In genomic region chr9:135893104-135893503, GRCh38 we compare ENCODE assay signal across 1 cellular context.
TF ChIP-seq lines count a peak whose summit lies in the region.

No MANE protein-coding gene starts in this region.

TF ChIP-seq in K562, 482 proteins besides CTCF, POLR2A, EP300 and RAD21 (continued from another document):
- TF ChIP-seq MNT (conservative IDR thresholded peaks at IDR 0.05): no peak
- no peak for TF ChIP-seq DPF2 (IDR thresholded peaks at IDR 0.05)
- TF ChIP-seq ELF4 (CRISPR knock-in tag; IDR thresholded peaks at IDR 0.05): 0 out of 2 replicates have a peak, but pooled peaks have one; percentile 53
- TF ChIP-seq, protein P1, sequence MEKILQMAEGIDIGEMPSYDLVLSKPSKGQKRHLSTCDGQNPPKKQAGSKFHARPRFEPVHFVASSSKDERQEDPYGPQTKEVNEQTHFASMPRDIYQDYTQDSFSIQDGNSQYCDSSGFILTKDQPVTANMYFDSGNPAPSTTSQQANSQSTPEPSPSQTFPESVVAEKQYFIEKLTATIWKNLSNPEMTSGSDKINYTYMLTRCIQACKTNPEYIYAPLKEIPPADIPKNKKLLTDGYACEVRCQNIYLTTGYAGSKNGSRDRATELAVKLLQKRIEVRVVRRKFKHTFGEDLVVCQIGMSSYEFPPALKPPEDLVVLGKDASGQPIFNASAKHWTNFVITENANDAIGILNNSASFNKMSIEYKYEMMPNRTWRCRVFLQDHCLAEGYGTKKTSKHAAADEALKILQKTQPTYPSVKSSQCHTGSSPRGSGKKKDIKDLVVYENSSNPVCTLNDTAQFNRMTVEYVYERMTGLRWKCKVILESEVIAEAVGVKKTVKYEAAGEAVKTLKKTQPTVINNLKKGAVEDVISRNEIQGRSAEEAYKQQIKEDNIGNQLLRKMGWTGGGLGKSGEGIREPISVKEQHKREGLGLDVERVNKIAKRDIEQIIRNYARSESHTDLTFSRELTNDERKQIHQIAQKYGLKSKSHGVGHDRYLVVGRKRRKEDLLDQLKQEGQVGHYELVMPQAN (IDR thresholded peaks at IDR 0.05; ENCODE audit: borderline replicate concordance): no peak
- TF ChIP-seq ZNF778 (CRISPR knock-in tag; IDR thresholded peaks at IDR 0.05): no peak
- TF ChIP-seq TRIM24 (IDR thresholded peaks at IDR 0.05): peak in 1 of 2 experiments; percentile 35; a peak in 1 of 4 replicates
- no peak for TF ChIP-seq POLR2AphosphoS5 (IDR thresholded peaks at IDR 0.05; ENCODE audit: control insufficient read depth, insufficient read depth, low read depth, low read length)
- TF ChIP-seq, protein P2, sequence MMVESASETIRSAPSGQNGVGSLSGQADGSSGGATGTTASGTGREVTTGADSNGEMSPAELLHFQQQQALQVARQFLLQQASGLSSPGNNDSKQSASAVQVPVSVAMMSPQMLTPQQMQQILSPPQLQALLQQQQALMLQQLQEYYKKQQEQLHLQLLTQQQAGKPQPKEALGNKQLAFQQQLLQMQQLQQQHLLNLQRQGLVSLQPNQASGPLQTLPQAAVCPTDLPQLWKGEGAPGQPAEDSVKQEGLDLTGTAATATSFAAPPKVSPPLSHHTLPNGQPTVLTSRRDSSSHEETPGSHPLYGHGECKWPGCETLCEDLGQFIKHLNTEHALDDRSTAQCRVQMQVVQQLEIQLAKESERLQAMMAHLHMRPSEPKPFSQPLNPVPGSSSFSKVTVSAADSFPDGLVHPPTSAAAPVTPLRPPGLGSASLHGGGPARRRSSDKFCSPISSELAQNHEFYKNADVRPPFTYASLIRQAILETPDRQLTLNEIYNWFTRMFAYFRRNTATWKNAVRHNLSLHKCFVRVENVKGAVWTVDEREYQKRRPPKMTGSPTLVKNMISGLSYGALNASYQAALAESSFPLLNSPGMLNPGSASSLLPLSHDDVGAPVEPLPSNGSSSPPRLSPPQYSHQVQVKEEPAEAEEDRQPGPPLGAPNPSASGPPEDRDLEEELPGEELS (CRISPR knock-in tag; IDR thresholded peaks at IDR 0.05; ENCODE audit: borderline replicate concordance): no peak
- no peak for TF ChIP-seq ZNF584 (CRISPR knock-in tag; IDR thresholded peaks at IDR 0.05; ENCODE audit: low read depth)
- no peak for TF ChIP-seq BHLHE40 (IDR thresholded peaks at IDR 0.05; ENCODE audit: low read length)
- peak in 1 of 2 experiments; percentile 24; a peak in 1 of 4 replicates for TF ChIP-seq HDAC1 (IDR thresholded peaks at IDR 0.05)
- no peak for TF ChIP-seq MCM3 (IDR thresholded peaks at IDR 0.05)
- TF ChIP-seq, protein P3, sequence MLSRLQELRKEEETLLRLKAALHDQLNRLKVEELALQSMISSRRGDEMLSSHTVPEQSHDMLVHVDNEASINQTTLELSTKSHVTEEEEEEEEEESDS (CRISPR knock-in tag; IDR thresholded peaks at IDR 0.05): no peak
- peak; percentile 47; the same call in 1 of the 2 replicates for TF ChIP-seq KHSRP (IDR thresholded peaks at IDR 0.05)
- TF ChIP-seq, protein P4, sequence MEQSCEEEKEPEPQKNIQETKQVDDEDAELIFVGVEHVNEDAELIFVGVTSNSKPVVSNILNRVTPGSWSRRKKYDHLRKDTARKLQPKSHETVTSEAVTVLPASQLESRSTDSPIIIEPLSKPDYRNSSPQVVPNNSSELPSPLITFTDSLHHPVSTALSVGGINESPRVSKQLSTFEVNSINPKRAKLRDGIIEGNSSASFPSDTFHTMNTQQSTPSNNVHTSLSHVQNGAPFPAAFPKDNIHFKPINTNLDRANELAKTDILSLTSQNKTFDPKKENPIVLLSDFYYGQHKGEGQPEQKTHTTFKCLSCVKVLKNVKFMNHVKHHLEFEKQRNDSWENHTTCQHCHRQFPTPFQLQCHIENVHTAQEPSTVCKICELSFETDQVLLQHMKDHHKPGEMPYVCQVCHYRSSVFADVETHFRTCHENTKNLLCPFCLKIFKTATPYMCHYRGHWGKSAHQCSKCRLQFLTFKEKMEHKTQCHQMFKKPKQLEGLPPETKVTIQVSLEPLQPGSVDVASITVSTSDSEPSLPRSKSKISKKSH (CRISPR knock-in tag; IDR thresholded peaks at IDR 0.05): no peak
- TF ChIP-seq AFF4 (CRISPR knock-in tag; IDR thresholded peaks at IDR 0.05): no peak
- peak; percentile 97 for TF ChIP-seq ZNF512 (tag; IDR thresholded peaks at IDR 0.05)
- peak; percentile 71; the same call in 1 of the 2 replicates for TF ChIP-seq LARP7 (IDR thresholded peaks at IDR 0.05)
- TF ChIP-seq, protein P5, sequence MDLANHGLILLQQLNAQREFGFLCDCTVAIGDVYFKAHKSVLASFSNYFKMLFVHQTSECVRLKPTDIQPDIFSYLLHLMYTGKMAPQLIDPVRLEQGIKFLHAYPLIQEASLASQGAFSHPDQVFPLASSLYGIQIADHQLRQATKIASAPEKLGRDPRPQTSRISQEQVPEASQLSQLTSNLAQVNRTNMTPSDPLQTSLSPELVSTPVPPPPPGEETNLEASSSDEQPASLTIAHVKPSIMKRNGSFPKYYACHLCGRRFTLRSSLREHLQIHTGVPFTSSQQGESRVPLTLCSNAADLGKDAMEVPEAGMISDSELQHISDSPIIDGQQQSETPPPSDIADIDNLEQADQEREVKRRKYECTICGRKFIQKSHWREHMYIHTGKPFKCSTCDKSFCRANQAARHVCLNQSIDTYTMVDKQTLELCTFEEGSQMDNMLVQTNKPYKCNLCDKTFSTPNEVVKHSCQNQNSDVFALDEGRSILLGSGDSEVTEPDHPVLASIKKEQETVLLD (IDR thresholded peaks at IDR 0.05): 0 out of 2 replicates have a peak, but pooled peaks have one; percentile 51
- no peak for TF ChIP-seq ZNF707 (CRISPR knock-in tag; conservative IDR thresholded peaks at IDR 0.05)
- no peak for TF ChIP-seq NFIX (CRISPR knock-in tag; IDR thresholded peaks at IDR 0.05; ENCODE audit: low read depth)
- no peak for TF ChIP-seq HIVEP1 (CRISPR knock-in tag; IDR thresholded peaks at IDR 0.05)
- TF ChIP-seq ZKSCAN3 (CRISPR knock-in tag; IDR thresholded peaks at IDR 0.05): no peak
- TF ChIP-seq RBM15 (IDR thresholded peaks at IDR 0.05; ENCODE audit: insufficient read depth, low read length): no peak
- no peak for TF ChIP-seq MAZ (CRISPR knock-in tag; conservative IDR thresholded peaks at IDR 0.05 in 1 of 2, IDR thresholded peaks at IDR 0.05 in 1 of 2)
- no peak for TF ChIP-seq SMAD2 (IDR thresholded peaks at IDR 0.05; ENCODE audit: low read depth, low read length)
- TF ChIP-seq ZBED1 (IDR thresholded peaks at IDR 0.05): no peak
- TF ChIP-seq BRD4 (IDR thresholded peaks at IDR 0.05): no peak
- no peak for TF ChIP-seq SREBF1 (IDR thresholded peaks at IDR 0.05; ENCODE audit: borderline replicate concordance, low read depth, low read length)
- TF ChIP-seq TRIM25 (IDR thresholded peaks at IDR 0.05; ENCODE audit: borderline replicate concordance): 0 out of 2 replicates have a peak, but pooled peaks have one; percentile 42
- TF ChIP-seq ZMIZ1 (IDR thresholded peaks at IDR 0.05; ENCODE audit: low read depth in 2 of 2, low read length in 2 of 2): no peak
- TF ChIP-seq POU5F1 (IDR thresholded peaks at IDR 0.05; ENCODE audit: borderline replicate concordance, low read depth, low read length, partially characterized antibody): no peak
- TF ChIP-seq THRAP3 (IDR thresholded peaks at IDR 0.05; ENCODE audit: borderline replicate concordance): 0 out of 2 replicates have a peak, but pooled peaks have one; percentile 74
- TF ChIP-seq, protein P6, sequence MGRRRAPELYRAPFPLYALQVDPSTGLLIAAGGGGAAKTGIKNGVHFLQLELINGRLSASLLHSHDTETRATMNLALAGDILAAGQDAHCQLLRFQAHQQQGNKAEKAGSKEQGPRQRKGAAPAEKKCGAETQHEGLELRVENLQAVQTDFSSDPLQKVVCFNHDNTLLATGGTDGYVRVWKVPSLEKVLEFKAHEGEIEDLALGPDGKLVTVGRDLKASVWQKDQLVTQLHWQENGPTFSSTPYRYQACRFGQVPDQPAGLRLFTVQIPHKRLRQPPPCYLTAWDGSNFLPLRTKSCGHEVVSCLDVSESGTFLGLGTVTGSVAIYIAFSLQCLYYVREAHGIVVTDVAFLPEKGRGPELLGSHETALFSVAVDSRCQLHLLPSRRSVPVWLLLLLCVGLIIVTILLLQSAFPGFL (CRISPR knock-in tag; IDR thresholded peaks at IDR 0.05): no peak
- TF ChIP-seq ZNF785 (CRISPR knock-in tag; IDR thresholded peaks at IDR 0.05): no peak
- TF ChIP-seq KDM5B (IDR thresholded peaks at IDR 0.05; ENCODE audit: insufficient replicate concordance, low read depth, low read length): no peak
